In the genomic region with DNA sequence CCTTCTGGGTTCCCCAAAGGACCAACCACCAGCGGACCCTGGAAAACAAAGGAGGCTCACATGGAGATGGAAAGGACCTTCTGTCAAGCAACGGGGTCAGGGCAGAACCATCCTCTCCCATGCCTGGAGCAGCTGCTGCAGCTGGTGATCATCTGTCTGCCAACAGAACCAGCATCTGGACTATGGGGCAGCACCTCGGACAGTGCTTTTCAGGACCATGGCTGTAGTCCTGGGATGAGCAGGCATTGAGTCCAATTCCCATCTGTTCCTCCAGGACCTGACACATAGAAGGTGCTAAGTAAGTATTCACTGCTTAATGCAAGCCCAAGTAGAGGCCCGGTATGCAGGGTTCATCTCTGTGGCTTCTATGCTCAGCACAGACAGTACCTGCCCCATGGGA, we compare ENCODE assay signal across 1 cellular context.
TF ChIP-seq lines count a peak whose summit lies in the region.

No MANE protein-coding gene starts in this region.

TF ChIP-seq in K562, 482 proteins besides CTCF, POLR2A, EP300 and RAD21 (continued from another document):
- TF ChIP-seq, protein P1, sequence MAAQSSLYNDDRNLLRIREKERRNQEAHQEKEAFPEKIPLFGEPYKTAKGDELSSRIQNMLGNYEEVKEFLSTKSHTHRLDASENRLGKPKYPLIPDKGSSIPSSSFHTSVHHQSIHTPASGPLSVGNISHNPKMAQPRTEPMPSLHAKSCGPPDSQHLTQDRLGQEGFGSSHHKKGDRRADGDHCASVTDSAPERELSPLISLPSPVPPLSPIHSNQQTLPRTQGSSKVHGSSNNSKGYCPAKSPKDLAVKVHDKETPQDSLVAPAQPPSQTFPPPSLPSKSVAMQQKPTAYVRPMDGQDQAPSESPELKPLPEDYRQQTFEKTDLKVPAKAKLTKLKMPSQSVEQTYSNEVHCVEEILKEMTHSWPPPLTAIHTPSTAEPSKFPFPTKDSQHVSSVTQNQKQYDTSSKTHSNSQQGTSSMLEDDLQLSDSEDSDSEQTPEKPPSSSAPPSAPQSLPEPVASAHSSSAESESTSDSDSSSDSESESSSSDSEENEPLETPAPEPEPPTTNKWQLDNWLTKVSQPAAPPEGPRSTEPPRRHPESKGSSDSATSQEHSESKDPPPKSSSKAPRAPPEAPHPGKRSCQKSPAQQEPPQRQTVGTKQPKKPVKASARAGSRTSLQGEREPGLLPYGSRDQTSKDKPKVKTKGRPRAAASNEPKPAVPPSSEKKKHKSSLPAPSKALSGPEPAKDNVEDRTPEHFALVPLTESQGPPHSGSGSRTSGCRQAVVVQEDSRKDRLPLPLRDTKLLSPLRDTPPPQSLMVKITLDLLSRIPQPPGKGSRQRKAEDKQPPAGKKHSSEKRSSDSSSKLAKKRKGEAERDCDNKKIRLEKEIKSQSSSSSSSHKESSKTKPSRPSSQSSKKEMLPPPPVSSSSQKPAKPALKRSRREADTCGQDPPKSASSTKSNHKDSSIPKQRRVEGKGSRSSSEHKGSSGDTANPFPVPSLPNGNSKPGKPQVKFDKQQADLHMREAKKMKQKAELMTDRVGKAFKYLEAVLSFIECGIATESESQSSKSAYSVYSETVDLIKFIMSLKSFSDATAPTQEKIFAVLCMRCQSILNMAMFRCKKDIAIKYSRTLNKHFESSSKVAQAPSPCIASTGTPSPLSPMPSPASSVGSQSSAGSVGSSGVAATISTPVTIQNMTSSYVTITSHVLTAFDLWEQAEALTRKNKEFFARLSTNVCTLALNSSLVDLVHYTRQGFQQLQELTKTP (IDR thresholded peaks at IDR 0.05; ENCODE audit: low read depth in 1 of 2, partially characterized antibody in 2 of 2), result peak in 1 of 2 experiments; percentile 72
- no peak for TF ChIP-seq SPI1 (IDR thresholded peaks at IDR 0.05; ENCODE audit: borderline replicate concordance, low read depth, low read length)
- TF ChIP-seq ARNT (IDR thresholded peaks at IDR 0.05), result no peak
- TF ChIP-seq, protein P2, sequence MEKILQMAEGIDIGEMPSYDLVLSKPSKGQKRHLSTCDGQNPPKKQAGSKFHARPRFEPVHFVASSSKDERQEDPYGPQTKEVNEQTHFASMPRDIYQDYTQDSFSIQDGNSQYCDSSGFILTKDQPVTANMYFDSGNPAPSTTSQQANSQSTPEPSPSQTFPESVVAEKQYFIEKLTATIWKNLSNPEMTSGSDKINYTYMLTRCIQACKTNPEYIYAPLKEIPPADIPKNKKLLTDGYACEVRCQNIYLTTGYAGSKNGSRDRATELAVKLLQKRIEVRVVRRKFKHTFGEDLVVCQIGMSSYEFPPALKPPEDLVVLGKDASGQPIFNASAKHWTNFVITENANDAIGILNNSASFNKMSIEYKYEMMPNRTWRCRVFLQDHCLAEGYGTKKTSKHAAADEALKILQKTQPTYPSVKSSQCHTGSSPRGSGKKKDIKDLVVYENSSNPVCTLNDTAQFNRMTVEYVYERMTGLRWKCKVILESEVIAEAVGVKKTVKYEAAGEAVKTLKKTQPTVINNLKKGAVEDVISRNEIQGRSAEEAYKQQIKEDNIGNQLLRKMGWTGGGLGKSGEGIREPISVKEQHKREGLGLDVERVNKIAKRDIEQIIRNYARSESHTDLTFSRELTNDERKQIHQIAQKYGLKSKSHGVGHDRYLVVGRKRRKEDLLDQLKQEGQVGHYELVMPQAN (IDR thresholded peaks at IDR 0.05; ENCODE audit: borderline replicate concordance), result no peak
